In the genomic region with DNA sequence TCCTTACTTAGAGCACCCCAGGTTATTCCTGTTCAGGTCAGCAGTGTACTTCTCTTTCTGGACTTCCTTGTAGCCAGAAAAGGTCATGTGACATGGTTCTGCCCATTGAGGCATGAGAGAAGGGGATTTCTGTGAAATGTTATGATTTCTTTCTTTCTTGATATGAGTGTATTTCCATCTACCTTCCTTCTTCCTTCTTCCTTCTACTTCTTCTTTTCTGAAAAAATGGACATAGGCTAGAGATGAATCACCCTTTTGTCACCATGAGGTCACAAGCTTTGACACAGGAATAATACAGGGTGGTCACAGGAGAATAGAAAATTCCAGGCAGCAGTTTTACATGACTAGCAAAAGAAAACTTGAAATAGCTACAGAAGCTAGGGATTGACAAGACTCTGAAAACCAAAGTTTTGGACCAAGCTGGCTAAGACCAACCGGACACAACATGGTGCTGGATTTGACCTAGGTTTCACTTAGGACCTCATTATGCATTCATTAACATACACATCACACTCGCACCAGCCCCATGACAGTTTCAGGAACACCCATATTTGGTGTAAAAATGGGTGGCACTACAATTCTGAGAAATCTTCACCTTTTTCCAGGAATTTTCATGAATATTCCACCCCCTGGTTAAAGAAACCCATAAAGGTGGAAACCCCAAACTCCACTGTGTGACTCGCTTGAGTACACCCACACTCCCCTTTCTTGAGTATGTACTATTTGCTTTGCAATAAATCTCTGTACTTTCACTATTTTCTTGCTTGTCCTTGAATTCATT, we compare ENCODE assay signal across 1 cellular context.
A peak's percentile ranks its signal among the peaks of the same experiment; 100 is the strongest.
TF ChIP-seq lines count a peak whose summit lies in the region.

No MANE protein-coding gene starts in this region.

TF ChIP-seq in HepG2, 621 proteins besides CTCF, POLR2A, EP300 and RAD21 (continued from another document):
- TF ChIP-seq, protein P1, sequence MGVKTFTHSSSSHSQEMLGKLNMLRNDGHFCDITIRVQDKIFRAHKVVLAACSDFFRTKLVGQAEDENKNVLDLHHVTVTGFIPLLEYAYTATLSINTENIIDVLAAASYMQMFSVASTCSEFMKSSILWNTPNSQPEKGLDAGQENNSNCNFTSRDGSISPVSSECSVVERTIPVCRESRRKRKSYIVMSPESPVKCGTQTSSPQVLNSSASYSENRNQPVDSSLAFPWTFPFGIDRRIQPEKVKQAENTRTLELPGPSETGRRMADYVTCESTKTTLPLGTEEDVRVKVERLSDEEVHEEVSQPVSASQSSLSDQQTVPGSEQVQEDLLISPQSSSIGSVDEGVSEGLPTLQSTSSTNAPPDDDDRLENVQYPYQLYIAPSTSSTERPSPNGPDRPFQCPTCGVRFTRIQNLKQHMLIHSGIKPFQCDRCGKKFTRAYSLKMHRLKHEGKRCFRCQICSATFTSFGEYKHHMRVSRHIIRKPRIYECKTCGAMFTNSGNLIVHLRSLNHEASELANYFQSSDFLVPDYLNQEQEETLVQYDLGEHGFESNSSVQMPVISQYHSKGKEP (CRISPR knock-in tag; IDR thresholded peaks at IDR 0.05) = no peak
- TF ChIP-seq HDAC1 (CRISPR knock-in tag; IDR thresholded peaks at IDR 0.05) (no peak), ZNF20 (CRISPR knock-in tag; IDR thresholded peaks at IDR 0.05) (no peak), CREB1 (IDR thresholded peaks at IDR 0.05) (0 out of 2 replicates have a peak, but pooled peaks have one; percentile 6), CREB1 (CRISPR knock-in tag; IDR thresholded peaks at IDR 0.05) (no peak)
- TF ChIP-seq, protein P2, sequence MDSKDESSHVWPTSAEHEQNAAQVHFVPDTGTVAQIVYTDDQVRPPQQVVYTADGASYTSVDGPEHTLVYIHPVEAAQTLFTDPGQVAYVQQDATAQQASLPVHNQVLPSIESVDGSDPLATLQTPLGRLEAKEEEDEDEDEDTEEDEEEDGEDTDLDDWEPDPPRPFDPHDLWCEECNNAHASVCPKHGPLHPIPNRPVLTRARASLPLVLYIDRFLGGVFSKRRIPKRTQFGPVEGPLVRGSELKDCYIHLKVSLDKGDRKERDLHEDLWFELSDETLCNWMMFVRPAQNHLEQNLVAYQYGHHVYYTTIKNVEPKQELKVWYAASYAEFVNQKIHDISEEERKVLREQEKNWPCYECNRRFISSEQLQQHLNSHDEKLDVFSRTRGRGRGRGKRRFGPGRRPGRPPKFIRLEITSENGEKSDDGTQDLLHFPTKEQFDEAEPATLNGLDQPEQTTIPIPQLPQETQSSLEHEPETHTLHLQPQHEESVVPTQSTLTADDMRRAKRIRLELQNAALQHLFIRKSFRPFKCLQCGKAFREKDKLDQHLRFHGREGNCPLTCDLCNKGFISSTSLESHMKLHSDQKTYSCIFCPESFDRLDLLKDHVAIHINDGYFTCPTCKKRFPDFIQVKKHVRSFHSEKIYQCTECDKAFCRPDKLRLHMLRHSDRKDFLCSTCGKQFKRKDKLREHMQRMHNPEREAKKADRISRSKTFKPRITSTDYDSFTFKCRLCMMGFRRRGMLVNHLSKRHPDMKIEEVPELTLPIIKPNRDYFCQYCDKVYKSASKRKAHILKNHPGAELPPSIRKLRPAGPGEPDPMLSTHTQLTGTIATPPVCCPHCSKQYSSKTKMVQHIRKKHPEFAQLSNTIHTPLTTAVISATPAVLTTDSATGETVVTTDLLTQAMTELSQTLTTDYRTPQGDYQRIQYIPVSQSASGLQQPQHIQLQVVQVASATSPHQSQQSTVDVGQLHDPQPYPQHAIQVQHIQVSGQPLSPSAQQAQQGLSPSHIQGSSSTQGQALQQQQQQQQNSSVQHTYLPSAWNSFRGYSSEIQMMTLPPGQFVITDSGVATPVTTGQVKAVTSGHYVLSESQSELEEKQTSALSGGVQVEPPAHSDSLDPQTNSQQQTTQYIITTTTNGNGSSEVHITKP (CRISPR knock-in tag; IDR thresholded peaks at IDR 0.05; ENCODE audit: low read depth) = no peak
